In the genomic region with DNA sequence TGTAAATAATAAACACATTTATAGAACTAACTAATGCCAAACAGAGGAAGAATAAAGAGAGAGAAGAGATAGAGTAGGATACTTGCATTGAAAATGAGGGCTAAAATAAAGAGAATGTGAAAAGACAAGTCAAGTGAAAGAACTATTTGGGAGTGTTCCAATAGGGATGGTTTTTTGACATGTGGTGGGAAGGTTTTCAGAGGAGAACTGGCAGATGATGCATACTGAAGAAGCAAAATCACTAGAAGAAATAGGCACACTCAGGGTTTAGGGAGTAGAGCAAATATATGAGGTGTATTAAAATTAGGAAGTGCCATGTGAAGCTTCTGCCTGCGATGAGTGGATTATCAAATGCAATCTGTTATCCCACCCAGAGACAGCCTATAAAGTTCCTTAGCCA, we compare ENCODE assay signal across 7 cellular contexts.
"Had no signal": no experiment of that assay in that cellular context is flagged by ENCODE, and none has a peak within 500 bp of the region (broad histone marks: within the 10 kb centered on the region; RNA-seq: fewer than 3 reads in every experiment).

No MANE protein-coding gene starts in this region.

- H3K9me3 Mint-ChIP-seq: GM23338, H9 had no signal

- ATAC-seq: GM23338, HepG2 had no signal

- H3K27ac ChIP-seq: HL-60 had no signal

- DNase-seq: H9, HCEC 1CT, KBM-7 had no signal

- H3K27ac Mint-ChIP-seq: GM23338, IgD-negative memory B cell had no signal

- H3K4me3 ChIP-seq: GM23338 had no signal

- H3K27me3 Mint-ChIP-seq: IgD-negative memory B cell had no signal

- H3K4me1 Mint-ChIP-seq: IgD-negative memory B cell had no signal

- H3K4me3 Mint-ChIP-seq: GM23338, H9, IgD-negative memory B cell had no signal
